17 cellular contexts compared by ENCODE assay signal in the genomic region with DNA sequence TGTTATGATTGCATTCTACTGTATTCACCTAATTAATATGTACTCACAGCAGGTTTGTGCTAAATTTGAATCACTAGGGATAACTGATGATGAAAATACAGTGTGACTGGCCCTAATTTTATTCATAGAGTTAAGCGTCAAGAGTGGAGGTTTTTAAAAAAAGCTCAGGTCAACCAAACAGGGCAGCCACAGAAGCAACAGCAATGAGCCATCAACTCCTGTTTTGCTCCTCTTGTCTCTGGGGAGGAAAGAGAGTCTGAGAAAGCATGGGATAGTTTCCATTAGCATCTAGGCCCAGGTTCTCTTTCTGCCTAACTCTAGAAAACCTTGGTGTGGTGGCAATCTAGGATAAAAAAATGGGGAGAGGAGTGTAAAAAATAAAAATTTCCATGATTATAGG.
DNase-seq lines count a peak whose midpoint lies in the region; ATAC-seq and TF ChIP-seq lines count a peak whose summit lies in the region.
"Had no signal": no experiment of that assay in that cellular context is flagged by ENCODE, and none has a peak within 500 bp of the region (broad histone marks: within the 10 kb centered on the region; RNA-seq: fewer than 3 reads in every experiment).

No MANE protein-coding gene starts in this region.

- DNase-seq in Panc1 (ENCODE audit: low read depth, low spot score) (no peak), glutamatergic neuron (no peak), ecto neural progenitor cell (ENCODE audit: low spot score) (no peak), left colon (no peak), EL (no peak)
- DNase-seq: DMS79 treated with DMSO at 0.1 percent for 48 hours; immature natural killer cell; NCI-H1417; sigmoid colon; stimulated activated CD4-positive, alpha-beta T cell treated with anti-CD3 and anti-CD28 coated beads, Interleukin-4, amount 100 ng/mL, for 24 hours; stimulated activated CD8-positive, alpha-beta memory T cell treated with anti-CD3 and anti-CD28 coated beads, Interleukin-4, amount 100 ng/mL, for 48 hours had no signal

- H3K9me3 Mint-ChIP-seq in glutamatergic neuron (ENCODE audit: unreplicated experiment) = peaks cover 3% of the 10 kb centered on the region
- H3K9me3 Mint-ChIP-seq: activated CD4-positive, alpha-beta memory T cell treated with anti-CD3 and anti-CD28 coated beads for 36 hours; mesothelial cell of epicardium had no signal

- CTCF ChIA-PET in Panc1 (lab: Charles Lee) = no interaction called here

- intact Hi-C loops in Panc1 (cut with micrococcal nuclease; ENCODE audit: unreplicated experiment) (no loop called here), left colon (cut with DNase I, micrococcal nuclease) (no loop called here)

- no peaks in the 10 kb centered on the region for H3K27me3 Mint-ChIP-seq in glutamatergic neuron (ENCODE audit: unreplicated experiment)

- peak overlapping the region; percentile 44 for H3K27ac Mint-ChIP-seq in glutamatergic neuron (ENCODE audit: unreplicated experiment)
- H3K27ac Mint-ChIP-seq: activated CD4-positive, alpha-beta memory T cell treated with anti-CD3 and anti-CD28 coated beads for 36 hours; immature natural killer cell; mesothelial cell of epicardium had no signal

- H3K4me1 Mint-ChIP-seq in glutamatergic neuron (ENCODE audit: low read depth, unreplicated experiment) = peaks cover 20% of the 10 kb centered on the region
- H3K4me1 Mint-ChIP-seq: immature natural killer cell had no signal

- TF ChIP-seq CTCF in Panc1 (IDR thresholded peaks at IDR 0.05) (no peak), glutamatergic neuron (IDR thresholded peaks at IDR 0.05; ENCODE audit: partially characterized antibody, unreplicated experiment) (no peak)

- no peaks in the 10 kb centered on the region for H3K27me3 ChIP-seq in Panc1 (ENCODE audit: control insufficient read depth, insufficient read depth, low read length)
- no peaks in the 10 kb centered on the region for H3K27me3 ChIP-seq in subcutaneous abdominal adipose tissue (ENCODE audit: control insufficient read depth in 5 of 5, insufficient read depth in 4 of 5, low read length in 5 of 5)
- H3K27me3 ChIP-seq: sigmoid colon had no signal

- H3K36me3 ChIP-seq in Panc1 (ENCODE audit: control insufficient read depth, insufficient read depth, low read length) (peaks cover 27% of the 10 kb centered on the region; the same call in 1 of the 2 replicates), subcutaneous abdominal adipose tissue (ENCODE audit: control insufficient read depth in 5 of 5, insufficient read depth in 5 of 5, low read length in 5 of 5) (peaks cover 12 to 28% (median 17%) of the 10 kb centered on the region in 5 donors)
- H3K36me3 ChIP-seq: neutrophil had no signal

- no peak overlapping the region for H3K9ac ChIP-seq in subcutaneous abdominal adipose tissue (ENCODE audit: low read length in 5 of 5)

- H3K4me3 Mint-ChIP-seq in glutamatergic neuron (ENCODE audit: unreplicated experiment) = peak overlapping the region; percentile 40
- H3K4me3 Mint-ChIP-seq: activated CD4-positive, alpha-beta memory T cell treated with anti-CD3 and anti-CD28 coated beads for 36 hours; immature natural killer cell; mesothelial cell of epicardium had no signal

- in situ Hi-C loops in Panc1 (cut with HindIII; ENCODE audit: low pct_unique_long_range_greater_than_20kb, low sequenced_read_pairs) = no loop called here

- H3K4me3 ChIP-seq in Panc1 (ENCODE audit: low read depth in 2 of 2, low read length in 2 of 2) = peak overlapping the region in 1 of 2 experiments; percentile 34; a peak in 1 of 4 replicates
- H3K4me3 ChIP-seq in subcutaneous abdominal adipose tissue (ENCODE audit: low read depth in 1 of 5, low read length in 5 of 5) = no peak overlapping the region
- H3K4me3 ChIP-seq: sigmoid colon had no signal

- H3K9me3 ChIP-seq in Panc1 (ENCODE audit: control insufficient read depth, insufficient read depth, low read depth, low read length) (no peaks in the 10 kb centered on the region), subcutaneous abdominal adipose tissue (ENCODE audit: control insufficient read depth in 5 of 5, low read length in 5 of 5) (no peaks in the 10 kb centered on the region)
- H3K9me3 ChIP-seq: neutrophil, sigmoid colon had no signal

- POLR2A ChIA-PET in Panc1 (lab: Charles Lee) = no interaction called here

- peak; percentile 16 for ATAC-seq in GM19463 (IDR thresholded peaks at IDR 0.05; ENCODE audit: unreplicated experiment)
- no peak for ATAC-seq in Panc1
- ATAC-seq in GM21367 (IDR thresholded peaks at IDR 0.05; ENCODE audit: unreplicated experiment) = no peak
- ATAC-seq in left colon = no peak

- H3K36me3 Mint-ChIP-seq in glutamatergic neuron (ENCODE audit: unreplicated experiment) = no peaks in the 10 kb centered on the region
- H3K36me3 Mint-ChIP-seq: activated CD4-positive, alpha-beta memory T cell treated with anti-CD3 and anti-CD28 coated beads for 36 hours; immature natural killer cell had no signal

- BruUV-seq in Panc1 (replicated peaks; lab: Mats Ljungman, UMichigan) = no TSS peak

- peaks cover 98% of the 10 kb centered on the region for H3K4me1 ChIP-seq in Panc1 (ENCODE audit: control insufficient read depth, insufficient read depth, low read length)
- H3K4me1 ChIP-seq in subcutaneous abdominal adipose tissue (ENCODE audit: control insufficient read depth in 5 of 5, insufficient read depth in 5 of 5, low read length in 5 of 5) = peaks cover 0 to 45% (median 18%) of the 10 kb centered on the region in 5 donors

- peak overlapping the region; percentile 100 for H3K27ac ChIP-seq in Panc1 (ENCODE audit: low read length)
- peak overlapping the region; percentile 53 for H3K27ac ChIP-seq in subcutaneous abdominal adipose tissue (ENCODE audit: low read depth, low read length)
- H3K27ac ChIP-seq: neutrophil had no signal
